Comparison of ENCODE assay signal across 8 cellular contexts in the genomic region with DNA sequence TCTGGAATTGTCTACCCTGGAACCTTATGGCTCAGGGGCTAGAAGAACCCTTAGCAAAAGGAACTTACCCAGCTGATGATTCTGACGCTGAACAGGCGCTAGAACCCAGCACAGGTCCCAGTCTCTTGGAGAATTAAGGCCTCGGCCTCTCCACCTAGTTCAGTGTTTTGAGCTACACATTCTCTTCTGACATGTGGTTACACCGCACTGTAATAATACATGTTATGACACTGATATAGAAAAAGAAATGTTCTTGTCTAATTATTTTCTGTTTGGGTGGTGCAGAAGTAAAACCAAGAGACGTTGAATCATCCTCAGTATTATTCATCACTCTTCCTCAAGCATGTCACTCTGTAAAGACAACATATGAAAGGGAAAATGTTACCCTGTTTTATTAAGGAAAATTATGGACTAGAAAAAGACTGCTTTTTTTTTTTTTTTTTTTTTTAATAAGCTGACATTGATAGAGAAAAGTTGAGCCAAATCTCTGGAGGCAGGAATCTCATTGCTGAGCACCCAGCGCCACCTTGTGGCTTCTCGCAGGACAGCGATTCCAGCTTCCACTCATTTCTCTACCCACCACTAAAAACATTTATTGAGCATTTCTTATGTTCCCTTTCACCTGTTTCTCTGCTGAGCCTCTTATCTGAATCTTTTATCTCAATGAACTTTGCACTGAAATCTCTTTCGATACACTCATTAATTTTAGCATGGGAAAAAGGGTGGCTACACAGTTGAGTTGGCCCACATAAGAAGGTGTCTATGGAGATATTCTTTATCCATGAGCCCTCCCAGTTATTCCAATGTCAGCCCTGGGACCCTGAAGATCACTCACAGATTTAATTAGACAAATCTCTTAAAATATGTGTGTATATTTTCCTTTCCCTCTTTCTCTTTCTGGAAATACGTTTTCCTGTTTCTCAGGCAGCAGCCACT. TPM values are rescaled to one million over a fixed set of nuclear protein-coding genes. Genes with fewer than 3 reads are reported as not detected.
A peak's percentile ranks its signal among the peaks of the same experiment; 100 is the strongest.
DNase-seq lines count a peak whose midpoint lies in the region; ATAC-seq, FAIRE-seq and TF ChIP-seq lines count a peak whose summit lies in the region.

No MANE protein-coding gene starts in this region.

- peak overlapping the region; percentile 34 to 78 (median 74) for H3K27ac Mint-ChIP-seq in brain

- H3K9me3 Mint-ChIP-seq in brain: peaks cover 0 to 6% (median 0%) of the 10 kb centered on the region in 5 experiments

- H4K20me1 ChIP-seq in keratinocyte (ENCODE audit: control insufficient read depth, extremely low read depth, insufficient read depth, low read length): no peaks in the 10 kb centered on the region

- no peaks in the 10 kb centered on the region for H3K36me3 ChIP-seq in keratinocyte (ENCODE audit: control insufficient read depth in 2 of 2, extremely low read depth in 1 of 2, insufficient read depth in 2 of 2, low read length in 2 of 2)

- peaks cover 22% of the 10 kb centered on the region for H3K4me1 Mint-ChIP-seq in brain

- FAIRE-seq in keratinocyte (lab: Jason Lieb, UNC): peak; percentile 17

- H3K27me3 Mint-ChIP-seq in brain: peaks cover 8% of the 10 kb centered on the region

- H3K4me2 ChIP-seq in keratinocyte (ENCODE audit: control insufficient read depth, extremely low read depth, insufficient read depth, low read depth, low read length): peak overlapping the region; percentile 50

- no peaks in the 10 kb centered on the region for H3K9me3 ChIP-seq in keratinocyte (ENCODE audit: control insufficient read depth, low read depth, low read length)

- no peaks in the 10 kb centered on the region for H3K9me1 ChIP-seq in keratinocyte (ENCODE audit: control insufficient read depth, extremely low read depth, insufficient read depth, low read length)

- peak overlapping the region in 1 of 3 experiments; percentile 49 for H3K4me3 ChIP-seq in keratinocyte (ENCODE audit: control insufficient read depth in 2 of 3, extremely low read depth in 1 of 3, insufficient read depth in 2 of 3, low read depth in 1 of 3, low read length in 3 of 3)

- H3K4me1 ChIP-seq in keratinocyte (ENCODE audit: control insufficient read depth, extremely low read depth, insufficient read depth, low read length): peaks cover 13% of the 10 kb centered on the region

- TF ChIP-seq CTCF in brain (conservative IDR thresholded peaks at IDR 0.05): peak; percentile 91 to 98
- TF ChIP-seq CTCF in keratinocyte (optimal IDR thresholded peaks at IDR 0.05 in 1 of 3, IDR thresholded peaks at IDR 0.05 in 1 of 3, conservative IDR thresholded peaks at IDR 0.05 in 1 of 3; ENCODE audit: extremely low read depth in 1 of 3, insufficient read depth in 2 of 3, low read length in 3 of 3): peak; percentile 81 to 84 (median 82)

- peak overlapping the region; percentile 22 for H3K27ac ChIP-seq in keratinocyte (ENCODE audit: control insufficient read depth, insufficient read depth, low read length)

- DNase-seq in ELF-1 (ENCODE audit: low read depth, low spot score): peak; percentile 77
- peak; percentile 84 for DNase-seq in KBM-7
- peak; percentile 9 for DNase-seq in keratinocyte (ENCODE audit: low read depth, low spot score)
- peak; percentile 47 to 54 for DNase-seq in stimulated activated CD4-positive, alpha-beta T cell treated with anti-CD3 and anti-CD28 coated beads, Interleukin-2, amount 100 ng/mL, for 48 hours
- DNase-seq in globus pallidus (ENCODE audit: low spot score): no peak

- in situ Hi-C loops in KBM-7 (cut with MboI; ENCODE audit: low pct_unique_long_range_greater_than_20kb, low sequenced_read_pairs): loop anchor here (10.0 to 25.0 kb wide), 2 partner anchors 115 to 412 kb away; no protein-coding TSS in a partner anchor

- peak; percentile 69 for ATAC-seq in GM21381 (IDR thresholded peaks at IDR 0.05; ENCODE audit: unreplicated experiment)
- ATAC-seq in SK-N-SH treated with all-trans-retinoic acid at 6 μM for 48 hours: peak; percentile 83

- H3K79me2 ChIP-seq in keratinocyte (ENCODE audit: control insufficient read depth, insufficient read depth, low read length): no peaks in the 10 kb centered on the region

- H3K9ac ChIP-seq in keratinocyte (ENCODE audit: control insufficient read depth, extremely low read depth, insufficient read depth, low read length): peak overlapping the region; percentile 18

- H2AFZ ChIP-seq in keratinocyte (ENCODE audit: control insufficient read depth, low read length): no peak overlapping the region

- no peaks in the 10 kb centered on the region for H3K27me3 ChIP-seq in keratinocyte (ENCODE audit: control insufficient read depth, extremely low read depth, insufficient read depth, low read length)

- no peak overlapping the region for H3K4me3 Mint-ChIP-seq in brain

- H3K36me3 Mint-ChIP-seq in brain: no peaks in the 10 kb centered on the region

- dilution Hi-C loops in keratinocyte (cut with MboI; ENCODE audit: extremely low pct_ligation_motif_present, low sequenced_read_pairs): no loop called here

TF ChIP-seq in SK-N-SH treated with all-trans-retinoic acid at 6 μM for 48 hours, 23 proteins besides CTCF, POLR2A, EP300 and RAD21:
- TF ChIP-seq RARB (CRISPR knock-in tag; IDR thresholded peaks at IDR 0.05): no peak
TF ChIP-seq in SK-N-SH treated with all-trans-retinoic acid at 6 μM for 48 hours: peak in this region for 0.

RNA-seq across cellular contexts. Expression of gene APLNR, which starts 12.6 kb away (rescaled TPM):
- polyA plus RNA-seq in brain (ENCODE audit: insufficient read depth, low read depth, low replicate concordance) (47.9 TPM), keratinocyte (0.03 TPM in 1 of 3 replicates, not detected in the others)
- polyA plus RNA-seq in keratinocyte (2011; ENCODE audit: low read depth): not detected
- polyA plus RNA-seq in keratinocyte (2011; cell fraction: cytosol; rRNA removed): not detected in 2 replicates
- polyA plus RNA-seq in keratinocyte (2011; cell fraction: nucleus; rRNA removed): not detected in 2 replicates
- 0.17 TPM in 1 of 2 replicates, not detected in the other for polyA plus RNA-seq in keratinocyte (2012; ENCODE audit: low replicate concordance)
- polyA minus RNA-seq in keratinocyte: not detected in 3 replicates
- polyA minus RNA-seq in keratinocyte (2011; cell fraction: cytosol; rRNA and poly(A)+ RNA removed): not detected
- polyA minus RNA-seq in keratinocyte (2011; cell fraction: nucleus; rRNA and poly(A)+ RNA removed): not detected in 2 replicates

Comparison
In these comparisons a context has a peak if more than half of its experiments do, and no peak if none do; other contexts are left out.
1. RNA of gene APLNR, which starts 12.6 kb away (polyA plus RNA-seq): 47.9 TPM in brain (single experiment); 0.03 to 0.17 TPM in keratinocyte; every median in the first group is over 10 times any median in the second.